Comparison of ENCODE assay signal across 13 cellular contexts in the genomic region with DNA sequence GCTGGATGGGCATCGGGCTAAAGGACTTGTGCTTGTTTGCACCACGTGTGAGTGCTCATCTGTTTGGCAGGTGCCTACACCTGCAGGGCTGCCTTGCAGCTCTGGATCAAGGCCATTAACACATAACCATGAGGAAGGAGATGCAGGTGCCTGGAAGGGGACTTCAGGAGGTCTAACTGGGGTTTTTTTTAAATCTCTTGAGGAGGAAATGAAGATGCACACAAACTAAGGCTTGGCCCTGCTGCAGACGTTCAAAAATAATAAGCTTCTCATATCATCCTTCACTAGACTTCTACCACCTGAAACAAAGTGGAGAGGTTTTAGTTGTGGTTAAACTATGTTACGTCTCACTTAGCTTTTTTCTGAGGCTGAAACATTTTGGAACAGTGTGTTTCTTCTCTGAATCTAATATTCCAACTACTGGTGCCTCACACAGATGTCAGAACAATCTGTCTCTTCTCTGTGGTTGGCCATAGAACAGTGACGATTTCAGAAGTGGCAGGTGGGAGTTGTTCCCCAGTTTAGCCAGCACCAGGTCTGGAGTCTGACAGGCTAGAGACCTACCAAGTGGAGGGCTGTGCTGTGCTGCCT. TPM values are rescaled to one million over a fixed set of nuclear protein-coding genes. Genes with fewer than 3 reads are reported as not detected.
DNase-seq lines count a peak whose midpoint lies in the region; ATAC-seq and FAIRE-seq lines count a peak whose summit lies in the region.
"Had no signal": no experiment of that assay in that cellular context is flagged by ENCODE, and none has a peak within 500 bp of the region (broad histone marks: within the 10 kb centered on the region; RNA-seq: fewer than 3 reads in every experiment).

No MANE protein-coding gene starts in this region.

- no peak overlapping the region for H3K4me3 Mint-ChIP-seq in effector memory CD8-positive, alpha-beta T cell

- H3K9me3 Mint-ChIP-seq in effector memory CD8-positive, alpha-beta T cell: no peaks in the 10 kb centered on the region

- ATAC-seq in HG02973 (IDR thresholded peaks at IDR 0.05; ENCODE audit: unreplicated experiment) (peak; percentile 57), left ventricle myocardium superior (no peak), HG03139 (IDR thresholded peaks at IDR 0.05; ENCODE audit: unreplicated experiment) (no peak)
- ATAC-seq in effector memory CD8-positive, alpha-beta T cell (replicated peaks): no peak
- ATAC-seq: left lobe of liver, Panc1, upper lobe of right lung had no signal

- H3K4me1 Mint-ChIP-seq in effector memory CD8-positive, alpha-beta T cell (ENCODE audit: low read depth in 2 of 2): peaks cover 10 to 17% of the 10 kb centered on the region in 2 donors

- no peaks in the 10 kb centered on the region for H3K27me3 Mint-ChIP-seq in effector memory CD8-positive, alpha-beta T cell

- FAIRE-seq in GM19239 (lab: Jason Lieb, UNC): peak; percentile 68
- FAIRE-seq: endometrium had no signal

- H3K27ac Mint-ChIP-seq in effector memory CD8-positive, alpha-beta T cell: peak overlapping the region in 1 of 2 donors; percentile 11

- H3K36me3 Mint-ChIP-seq in effector memory CD8-positive, alpha-beta T cell (ENCODE audit: insufficient read depth): peaks cover 11% of the 10 kb centered on the region

- DNase-seq in DMS53 (lab: John Stamatoyannopoulos, UW) (peak; percentile 78), GM19239 (ENCODE audit: insufficient read length, low spot score) (no peak), NCI-H774 (lab: John Stamatoyannopoulos, UW) (peak; percentile 30), left ventricle myocardium superior (no peak), HUDEP-2 (lab: John Stamatoyannopoulos, UW; ENCODE audit: unreplicated experiment in 76 of 76) (no peak)
- DNase-seq in effector memory CD8-positive, alpha-beta T cell: no peak
- DNase-seq: GDM1, upper lobe of right lung had no signal

- intact Hi-C loops in left ventricle myocardium superior (cut with micrococcal nuclease): no loop called here

RNA-seq across cellular contexts. Expression of gene BCL2L11, which starts 36.5 kb away (rescaled TPM):
- 10.1 TPM for total RNA-seq in left ventricle myocardium superior

Comparison
In these comparisons a context has a peak if more than half of its experiments do, and no peak if none do; other contexts are left out.
1. DNase-seq: peak in DMS53 (single experiment) and NCI-H774 (single experiment); none in GM19239 (single experiment), left ventricle myocardium superior (single experiment), effector memory CD8-positive, alpha-beta T cell (0 of 3) and HUDEP-2 (0 of 76).